ENCODE assay signal across 12 cellular contexts in the genomic region with DNA sequence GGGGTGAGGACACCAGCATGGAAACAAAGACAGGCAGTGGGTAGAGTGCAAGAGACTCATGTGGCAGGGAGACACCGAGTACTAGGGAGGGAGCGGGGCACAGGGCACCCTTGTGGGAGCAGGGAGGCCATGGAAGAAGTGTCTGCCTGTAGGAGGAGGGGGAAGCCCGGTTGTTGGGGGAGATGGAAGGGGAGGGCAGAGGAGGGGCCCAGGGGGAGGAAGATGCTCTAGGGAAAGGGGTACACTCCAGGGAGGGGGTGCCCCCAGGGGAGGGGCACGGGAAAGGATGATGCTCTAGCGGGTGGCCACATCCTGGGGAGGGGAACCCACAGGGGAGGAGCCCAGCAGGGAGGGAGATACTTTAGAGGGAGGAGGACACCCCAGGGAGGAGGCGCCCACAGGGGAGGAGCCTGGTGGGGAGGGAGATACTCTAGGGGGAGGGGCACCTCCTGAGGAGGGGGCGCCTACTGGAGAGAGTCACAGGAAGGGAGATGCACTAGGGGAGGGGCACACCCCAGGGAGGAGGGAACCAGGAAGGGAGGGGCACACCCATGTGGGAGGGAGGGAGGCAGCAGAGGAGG. TPM values are rescaled to one million over a fixed set of nuclear protein-coding genes. Genes with fewer than 3 reads are reported as not detected.
DNase-seq lines count a peak whose midpoint lies in the region; ATAC-seq and TF ChIP-seq lines count a peak whose summit lies in the region.
"Had no signal": no experiment of that assay in that cellular context is flagged by ENCODE, and none has a peak within 500 bp of the region (broad histone marks: within the 10 kb centered on the region; RNA-seq: fewer than 3 reads in every experiment).

No MANE protein-coding gene starts in this region.

- intact Hi-C loops in activated CD8-positive, alpha-beta T cell treated with anti-CD3 and anti-CD28 coated beads for 36 hours (cut with micrococcal nuclease) = no loop called here

- H3K27ac ChIP-seq in RWPE1 = no peak overlapping the region
- H3K27ac ChIP-seq: thoracic aorta, VCaP had no signal

- H3K4me3 ChIP-seq in Jurkat, Clone E6-1 (ENCODE audit: low read length) = peak overlapping the region; percentile 7; the same call in 1 of the 2 replicates
- H3K4me3 ChIP-seq in iPS-18c (ENCODE audit: insufficient read depth, low read depth, low read length) = 0 out of 2 replicates have a peak overlapping the region, but pooled peaks have one; percentile 20
- H3K4me3 ChIP-seq: thoracic aorta had no signal

- no peaks in the 10 kb centered on the region for H3K36me3 Mint-ChIP-seq in activated CD8-positive, alpha-beta T cell treated with anti-CD3 and anti-CD28 coated beads for 36 hours (ENCODE audit: low read depth)

- H3K27ac Mint-ChIP-seq in activated CD8-positive, alpha-beta T cell treated with anti-CD3 and anti-CD28 coated beads for 36 hours = no peak overlapping the region

- peaks cover 10% of the 10 kb centered on the region for H3K27me3 Mint-ChIP-seq in activated CD8-positive, alpha-beta T cell treated with anti-CD3 and anti-CD28 coated beads for 36 hours

- TF ChIP-seq CTCF in GM10248 (IDR thresholded peaks at IDR 0.05; ENCODE audit: control extremely low read depth, extremely low read depth, low read depth, missing control alignments) (no peak), RWPE1 (conservative IDR thresholded peaks at IDR 0.05; ENCODE audit: low read depth) (no peak)
- no peak for TF ChIP-seq CTCF in activated CD8-positive, alpha-beta T cell treated with anti-CD3 and anti-CD28 coated beads for 36 hours (IDR thresholded peaks at IDR 0.05)

- no peak for ATAC-seq in activated CD8-positive, alpha-beta T cell treated with anti-CD3 and anti-CD28 coated beads for 36 hours

- peak; percentile 75 for DNase-seq in Jurkat, Clone E6-1 (ENCODE audit: low read depth, low spot score)
- DNase-seq in activated T-cell treated with anti-CD3 and anti-CD28 coated beads for 48 hours (ENCODE audit: low read depth) = peak; percentile 41
- DNase-seq in stimulated activated CD8-positive, alpha-beta memory T cell treated with anti-CD3 and anti-CD28 coated beads, Interleukin-2, amount 100 ng/mL, for 1 hour (ENCODE audit: low read depth in 2 of 2) = peak; percentile 11 to 61
- DNase-seq in GM10248 (ENCODE audit: extremely low spot score) = no peak
- no peak for DNase-seq in activated CD8-positive, alpha-beta T cell treated with anti-CD3 and anti-CD28 coated beads for 36 hours
- DNase-seq in DMS114 treated with DMSO at 0.1 percent for 48 hours (lab: John Stamatoyannopoulos, UW; ENCODE audit: unreplicated experiment) = no peak
- DNase-seq in RWPE1 (ENCODE audit: low spot score) = no peak
- DNase-seq: mesenchymal stem cell, NCI-H524 had no signal

- H3K4me3 Mint-ChIP-seq in activated CD8-positive, alpha-beta T cell treated with anti-CD3 and anti-CD28 coated beads for 36 hours = no peak overlapping the region

- peaks cover 8% of the 10 kb centered on the region for H3K9me3 Mint-ChIP-seq in activated CD8-positive, alpha-beta T cell treated with anti-CD3 and anti-CD28 coated beads for 36 hours

- CTCF ChIA-PET in GM10248 (lab: Yijun Ruan, JAX) = no interaction called here
- CTCF ChIA-PET in activated CD8-positive, alpha-beta T cell treated with anti-CD3 and anti-CD28 coated beads for 36 hours (lab: Charles Lee) = no interaction called here
- CTCF ChIA-PET in RWPE1 (lab: Yijun Ruan, JAX) = interaction anchor here (0.6 kb wide), 1 partner anchor 200 kb away, joined by 4 read pairs; no protein-coding TSS in a partner anchor

- peaks cover 2% of the 10 kb centered on the region for H3K9me3 ChIP-seq in iPS-18c (ENCODE audit: control insufficient read depth, insufficient read depth, low read length)
- H3K9me3 ChIP-seq: thoracic aorta had no signal

- no peaks in the 10 kb centered on the region for H3K4me1 Mint-ChIP-seq in activated CD8-positive, alpha-beta T cell treated with anti-CD3 and anti-CD28 coated beads for 36 hours (ENCODE audit: low read depth)

- POLR2A ChIA-PET in GM10248 (lab: Yijun Ruan, JAX) (no interaction called here), RWPE1 (lab: Yijun Ruan, JAX; ENCODE audit: low non-redundant PET) (no interaction called here)
- POLR2A ChIA-PET in activated CD8-positive, alpha-beta T cell treated with anti-CD3 and anti-CD28 coated beads for 36 hours (lab: Charles Lee) = no interaction called here

RNA-seq across cellular contexts. Expression of gene CPAMD8, which starts 24.9 kb away (rescaled TPM):
- polyA plus RNA-seq in Jurkat, Clone E6-1 (2012; ENCODE audit: insufficient read depth, insufficient read length) = not detected
- total RNA-seq in activated CD8-positive, alpha-beta T cell treated with anti-CD3 and anti-CD28 coated beads for 36 hours = not detected

Comparison
In these comparisons a context has a peak if more than half of its experiments do, and no peak if none do; other contexts are left out.
1. DNase-seq: peak in Jurkat, Clone E6-1 (single experiment), activated T-cell treated with anti-CD3 and anti-CD28 coated beads for 48 hours (single experiment) and stimulated activated CD8-positive, alpha-beta memory T cell treated with anti-CD3 and anti-CD28 coated beads, Interleukin-2, amount 100 ng/mL, for 1 hour (2 of 2); none in GM10248 (single experiment), activated CD8-positive, alpha-beta T cell treated with anti-CD3 and anti-CD28 coated beads for 36 hours (single experiment), DMS114 treated with DMSO at 0.1 percent for 48 hours (single experiment) and RWPE1 (single experiment).